ENCODE assay signal across 21 cellular contexts in the genomic region with DNA sequence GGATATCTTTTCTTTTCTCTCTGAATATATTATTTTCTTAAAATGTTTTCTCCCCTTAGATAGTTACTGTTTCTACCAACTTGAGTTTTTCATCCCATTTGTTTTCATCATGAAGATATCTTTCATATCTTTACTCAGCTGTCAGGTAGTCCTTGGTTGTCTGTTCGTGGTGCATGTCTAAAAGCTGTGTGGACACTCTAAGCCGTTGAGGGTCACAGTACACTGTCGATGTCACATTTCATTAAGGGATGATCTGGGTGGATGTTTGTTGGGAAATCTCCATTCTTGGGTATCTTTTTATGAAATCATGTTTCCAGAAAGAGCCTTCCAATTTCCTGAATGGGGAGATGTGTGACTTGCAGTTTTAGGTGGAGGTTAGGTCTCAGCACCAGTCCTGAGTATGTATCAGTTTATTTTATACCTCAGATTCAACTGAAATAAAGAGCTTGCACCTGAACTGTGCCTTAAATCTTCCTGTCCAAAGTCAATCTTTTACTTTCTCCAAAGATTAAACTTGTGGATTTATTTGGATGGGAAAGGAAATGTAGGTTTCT.
"Had no signal": no experiment of that assay in that cellular context is flagged by ENCODE, and none has a peak within 500 bp of the region (broad histone marks: within the 10 kb centered on the region; RNA-seq: fewer than 3 reads in every experiment).

No MANE protein-coding gene starts in this region.

- H3K36me3 ChIP-seq: breast epithelium, uterus had no signal

- H3K27ac Mint-ChIP-seq: activated B cell treated with CpG ODN at 0.5 μM for 24 hours; activated CD4-positive, alpha-beta T cell treated with anti-CD3 and anti-CD28 coated beads, Interleukin-2, amount 10 ng/mL, durations not matched to agents 7 days and 5 days; activated naive CD4-positive, alpha-beta T cell treated with anti-CD3 and anti-CD28 coated beads for 36 hours; activated naive CD8-positive, alpha-beta T cell treated with anti-CD3 and anti-CD28 coated beads, Interleukin-2, amount 50 U/mL, for 24 hours had no signal

- H3K4me3 Mint-ChIP-seq: activated B cell treated with CpG ODN at 0.5 μM for 24 hours; activated CD4-positive, alpha-beta T cell treated with anti-CD3 and anti-CD28 coated beads, Interleukin-2, amount 10 ng/mL, durations not matched to agents 7 days and 5 days; activated naive CD4-positive, alpha-beta T cell treated with anti-CD3 and anti-CD28 coated beads for 36 hours; activated naive CD8-positive, alpha-beta T cell treated with anti-CD3 and anti-CD28 coated beads, Interleukin-2, amount 50 U/mL, for 24 hours; activated T-helper 17 cell treated with anti-CD3 and anti-CD28 coated beads, Interleukin-2, amount 50 U/mL, for 72 hours had no signal

- H3K4me1 ChIP-seq: breast epithelium, uterus had no signal

- DNase-seq: activated B cell treated with CpG ODN at 0.5 μM for 24 hours; activated CD4-positive, alpha-beta T cell treated with anti-CD3 and anti-CD28 coated beads, Interleukin-2, amount 10 ng/mL, durations not matched to agents 7 days and 5 days; activated naive CD4-positive, alpha-beta T cell treated with anti-CD3 and anti-CD28 coated beads for 36 hours; activated naive CD8-positive, alpha-beta T cell treated with anti-CD3 and anti-CD28 coated beads, Interleukin-2, amount 50 U/mL, for 24 hours; aorta; dorsolateral prefrontal cortex; erythroblast; gastrocnemius medialis; left lung; mammary epithelial cell; naive thymus-derived CD4-positive, alpha-beta T cell; posterior cingulate gyrus; stimulated activated CD4-positive, alpha-beta T cell treated with anti-CD3 and anti-CD28 coated beads, Interleukin-15, amount 100 ng/mL, for 24 hours; stimulated activated CD4-positive, alpha-beta T cell treated with anti-CD3 and anti-CD28 coated beads, Interleukin-4, amount 100 ng/mL, for 24 hours; stimulated activated naive CD4-positive, alpha-beta T cell; T-helper 2 cell; tibial artery; uterus had no signal

- ATAC-seq: activated naive CD8-positive, alpha-beta T cell treated with anti-CD3 and anti-CD28 coated beads, Interleukin-2, amount 50 U/mL, for 24 hours; activated T-helper 17 cell treated with anti-CD3 and anti-CD28 coated beads, Interleukin-2, amount 50 U/mL, for 72 hours; gastrocnemius medialis; left lung; naive thymus-derived CD4-positive, alpha-beta T cell had no signal

- H3K27me3 Mint-ChIP-seq: activated B cell treated with CpG ODN at 0.5 μM for 24 hours; activated CD4-positive, alpha-beta T cell treated with anti-CD3 and anti-CD28 coated beads, Interleukin-2, amount 10 ng/mL, durations not matched to agents 7 days and 5 days; activated naive CD8-positive, alpha-beta T cell treated with anti-CD3 and anti-CD28 coated beads, Interleukin-2, amount 50 U/mL, for 24 hours; activated T-helper 17 cell treated with anti-CD3 and anti-CD28 coated beads, Interleukin-2, amount 50 U/mL, for 72 hours; naive thymus-derived CD4-positive, alpha-beta T cell had no signal

- H3K27ac ChIP-seq: breast epithelium, gastrocnemius medialis, left lung, skin epidermis, tibial artery, uterus had no signal

- H3K4me3 ChIP-seq: breast epithelium, dorsolateral prefrontal cortex, gastrocnemius medialis, left lung, skin epidermis, tibial artery, uterus had no signal

- H3K9me3 ChIP-seq: gastrocnemius medialis had no signal

- H3K27me3 ChIP-seq: breast epithelium, dorsolateral prefrontal cortex, gastrocnemius medialis, left lung, tibial artery, uterus had no signal
